In genomic region chr5:124452389-124452788, GRCh38 we compare ENCODE assay signal across 25 cellular contexts.
DNase-seq lines count a peak whose midpoint lies in the region; ATAC-seq and TF ChIP-seq lines count a peak whose summit lies in the region.
"Had no signal": no experiment of that assay in that cellular context is flagged by ENCODE, and none has a peak within 500 bp of the region (broad histone marks: within the 10 kb centered on the region; RNA-seq: fewer than 3 reads in every experiment).

No MANE protein-coding gene starts in this region.

- DNase-seq in IMR-90: no peak
- DNase-seq in left cardiac atrium: no peak
- DNase-seq in type B pancreatic cell (ENCODE audit: extremely low spot score, unreplicated experiment): no peak
- DNase-seq in thyroid gland: no peak
- DNase-seq in GM20000 (ENCODE audit: low spot score): no peak
- DNase-seq: activated CD4-positive, alpha-beta T cell treated with anti-CD3 and anti-CD28 coated beads, Interleukin-2, amount 50 U/mL, for 4 hours; activated naive CD4-positive, alpha-beta T cell treated with anti-CD3 and anti-CD28 coated beads, Interleukin-2, amount 10 ng/mL, durations not matched to agents 7 days and 5 days; CD4-positive, alpha-beta T cell; central memory CD4-positive, alpha-beta T cell; dermis blood vessel endothelial cell; DMS 273 treated with DMSO at 0.1 percent for 48 hours; KBM-7; NCI-H1694; NCI-H2171 treated with DMSO at 0.1 percent for 48 hours; NCI-H524; occipital lobe; small intestine; stimulated activated CD4-positive, alpha-beta T cell treated with anti-CD3 and anti-CD28 coated beads, Interleukin-1b, Interleukin-23, amount 100 ng/mL, for 48 hours; T1000 had no signal

- H3K4me3 ChIP-seq in IMR-90 (ENCODE audit: insufficient read depth, low read depth, low read length): no peak overlapping the region
- no peak overlapping the region for H3K4me3 ChIP-seq in SU-DHL-6 (ENCODE audit: insufficient read depth, low read length, poor library complexity, severe bottlenecking)
- no peak overlapping the region for H3K4me3 ChIP-seq in thyroid gland (replicated peaks in 1 of 3)
- H3K4me3 ChIP-seq: suprapubic skin had no signal

- H3K4me3 Mint-ChIP-seq in type B pancreatic cell: no peak overlapping the region
- H3K4me3 Mint-ChIP-seq: activated naive CD4-positive, alpha-beta T cell treated with anti-CD3 and anti-CD28 coated beads, Interleukin-2, amount 10 ng/mL, durations not matched to agents 7 days and 5 days; activated T-helper 1 cell treated with anti-CD3 and anti-CD28 coated beads, Interleukin-12 subunit alpha, Interleukin-12 subunit beta, Interleukin-2, Interleukin-4 antibody, amounts not matched to agents 30 ng/mL and 10 ng/mL and 1 ng/mL, durations not matched to agents 14 hours and 24 hours and 36 hours; CD4-positive, alpha-beta T cell; WTC11 had no signal

- peak overlapping the region; percentile 33; the same call in 1 of the 2 replicates for H3K23ac ChIP-seq in IMR-90 (ENCODE audit: low read depth, low read length)

- no peak overlapping the region for H2AFZ ChIP-seq in IMR-90 (replicated peaks; ENCODE audit: low read length, poor library complexity)
- peak overlapping the region; percentile 24 for H2AFZ ChIP-seq in SU-DHL-6 (ENCODE audit: low read depth, low read length, severe bottlenecking)
- H2AFZ ChIP-seq: GM23248 had no signal

- H4K8ac ChIP-seq in IMR-90 (ENCODE audit: low read depth in 2 of 2, low read length in 2 of 2): peak overlapping the region; percentile 14 to 39; a peak in 2 of 4 replicates

- intact Hi-C loops in IMR-90 (cut with micrococcal nuclease): loop anchor here (5.0 kb wide), 1 partner anchor 200 kb away; no protein-coding TSS in a partner anchor
- intact Hi-C loops in left cardiac atrium (cut with DNase I): no loop called here
- intact Hi-C loops in thyroid gland (cut with DNase I): no loop called here

- peaks cover 5% of the 10 kb centered on the region for H3K27me3 ChIP-seq in IMR-90 (ENCODE audit: control insufficient read depth, insufficient read depth, low read length)
- H3K27me3 ChIP-seq in SU-DHL-6 (ENCODE audit: low read length): no peaks in the 10 kb centered on the region
- no peaks in the 10 kb centered on the region for H3K27me3 ChIP-seq in thyroid gland
- H3K27me3 ChIP-seq: suprapubic skin had no signal

- peak overlapping the region; percentile 83 for H2BK120ac ChIP-seq in IMR-90 (ENCODE audit: low read depth, low read length)

- H3K4me1 Mint-ChIP-seq in type B pancreatic cell (ENCODE audit: unreplicated experiment): peaks cover 24% of the 10 kb centered on the region
- H3K4me1 Mint-ChIP-seq: activated naive CD4-positive, alpha-beta T cell treated with anti-CD3 and anti-CD28 coated beads, Interleukin-2, amount 10 ng/mL, durations not matched to agents 7 days and 5 days had no signal

- CTCF ChIA-PET in IMR-90 (lab: Yijun Ruan, JAX): no interaction called here

- no peak overlapping the region for H3K56ac ChIP-seq in IMR-90 (ENCODE audit: extremely low read depth, insufficient read depth, low read length)

- H2AK5ac ChIP-seq in IMR-90 (ENCODE audit: low read depth, low read length): peak overlapping the region; percentile 74

- TF ChIP-seq CTCF in IMR-90 (conservative IDR thresholded peaks at IDR 0.05; ENCODE audit: low read depth, low read length): no peak
- TF ChIP-seq CTCF in SU-DHL-6 (IDR thresholded peaks at IDR 0.05; ENCODE audit: insufficient read depth, low read length, poor library complexity, severe bottlenecking): no peak
- no peak for TF ChIP-seq CTCF in type B pancreatic cell (conservative IDR thresholded peaks at IDR 0.05)
- TF ChIP-seq CTCF in thyroid gland (IDR thresholded peaks at IDR 0.05): no peak
- no peak for TF ChIP-seq CTCF in GM20000 (IDR thresholded peaks at IDR 0.05; ENCODE audit: extremely low read depth, missing control alignments)

- H3K18ac ChIP-seq in IMR-90 (ENCODE audit: low read depth, low read length): peak overlapping the region; percentile 77

- H3K4me2 ChIP-seq in IMR-90 (ENCODE audit: low read depth, low read length): no peak overlapping the region
- no peak overlapping the region for H3K4me2 ChIP-seq in SU-DHL-6 (ENCODE audit: low read depth, low read length, poor library complexity, severe bottlenecking)

- no peaks in the 10 kb centered on the region for H3K79me1 ChIP-seq in IMR-90 (ENCODE audit: low read depth in 1 of 2, low read length in 2 of 2)

- no peak for ATAC-seq in IMR-90 (ENCODE audit: low read depth)
- ATAC-seq in left cardiac atrium: peak; percentile 49
- ATAC-seq in GM21526 (IDR thresholded peaks at IDR 0.05; ENCODE audit: low FRiP score, unreplicated experiment): no peak
- ATAC-seq: WTC11 had no signal

- no TSS peak for BruUV-seq in IMR-90 (replicated peaks; lab: Mats Ljungman, UMichigan)

- H3K27ac ChIP-seq in IMR-90 (ENCODE audit: insufficient read depth, low read length) (no peak overlapping the region), SU-DHL-6 (ENCODE audit: low read depth, low read length) (peak overlapping the region; percentile 92), thyroid gland (no peak overlapping the region)
- H3K27ac ChIP-seq: suprapubic skin had no signal

- peak overlapping the region; percentile 20 for H3K27ac Mint-ChIP-seq in type B pancreatic cell
- H3K27ac Mint-ChIP-seq: activated naive CD4-positive, alpha-beta T cell treated with anti-CD3 and anti-CD28 coated beads, Interleukin-2, amount 10 ng/mL, durations not matched to agents 7 days and 5 days; activated T-helper 1 cell treated with anti-CD3 and anti-CD28 coated beads, Interleukin-12 subunit alpha, Interleukin-12 subunit beta, Interleukin-2, Interleukin-4 antibody, amounts not matched to agents 30 ng/mL and 10 ng/mL and 1 ng/mL, durations not matched to agents 14 hours and 24 hours and 36 hours; CD4-positive, alpha-beta T cell; WTC11 had no signal

- peaks cover 30% of the 10 kb centered on the region for H3F3A ChIP-seq in SU-DHL-6 (ENCODE audit: insufficient read depth)

- H3K79me2 ChIP-seq in SU-DHL-6 (ENCODE audit: insufficient read depth, low read length): no peaks in the 10 kb centered on the region

- peaks cover 10% of the 10 kb centered on the region for H3K27me3 Mint-ChIP-seq in type B pancreatic cell
- H3K27me3 Mint-ChIP-seq: activated naive CD4-positive, alpha-beta T cell treated with anti-CD3 and anti-CD28 coated beads, Interleukin-2, amount 10 ng/mL, durations not matched to agents 7 days and 5 days had no signal

- TF ChIP-seq POLR2A in IMR-90 (IDR thresholded peaks at IDR 0.05; ENCODE audit: low read depth, low read length): no peak
- no peak for TF ChIP-seq POLR2A in thyroid gland (IDR thresholded peaks at IDR 0.05)

- no peaks in the 10 kb centered on the region for H3K9me2 ChIP-seq in SU-DHL-6 (replicated peaks; ENCODE audit: insufficient read depth, low read length)

- peak overlapping the region; percentile 56 for H3K14ac ChIP-seq in IMR-90 (replicated peaks; ENCODE audit: low read depth, low read length)

- peak overlapping the region; percentile 84 for H2BK20ac ChIP-seq in IMR-90 (ENCODE audit: low read depth, low read length)

- in situ Hi-C loops in IMR-90 (cut with MboI; ENCODE audit: low sequenced_read_pairs): loop anchor here (10.0 kb wide), 1 partner anchor 292 kb away; the partner anchor contains the start of gene ZNF608

- peaks cover 2% of the 10 kb centered on the region; the same call in 1 of the 2 replicates for H3K9me1 ChIP-seq in IMR-90 (ENCODE audit: insufficient read depth, low read length)

- H3K36me3 ChIP-seq in IMR-90 (ENCODE audit: control insufficient read depth, insufficient read depth, low read length): no peaks in the 10 kb centered on the region
- H3K36me3 ChIP-seq in SU-DHL-6 (ENCODE audit: low read length): no peaks in the 10 kb centered on the region
- H3K36me3 ChIP-seq in thyroid gland: no peaks in the 10 kb centered on the region
- H3K36me3 ChIP-seq: suprapubic skin had no signal

- no peak overlapping the region for H2BK5ac ChIP-seq in IMR-90 (ENCODE audit: low read depth, low read length, poor library complexity, severe bottlenecking)

- H2AK9ac ChIP-seq in IMR-90 (replicated peaks; ENCODE audit: low read depth, low read length, poor library complexity): no peak overlapping the region

- H3K4ac ChIP-seq in IMR-90 (ENCODE audit: low read depth, low read length): peak overlapping the region; percentile 70

- TF ChIP-seq RAD21 in IMR-90 (IDR thresholded peaks at IDR 0.05; ENCODE audit: low read length): no peak

- no peaks in the 10 kb centered on the region for H4K20me1 ChIP-seq in IMR-90 (ENCODE audit: insufficient read depth, low read length)
- no peaks in the 10 kb centered on the region for H4K20me1 ChIP-seq in SU-DHL-6 (ENCODE audit: low read depth, low read length)

- peaks cover 10% of the 10 kb centered on the region for H3K36me3 Mint-ChIP-seq in type B pancreatic cell
- H3K36me3 Mint-ChIP-seq: activated naive CD4-positive, alpha-beta T cell treated with anti-CD3 and anti-CD28 coated beads, Interleukin-2, amount 10 ng/mL, durations not matched to agents 7 days and 5 days; WTC11 had no signal

- POLR2A ChIA-PET in IMR-90 (lab: Charles Lee; ENCODE audit: unreplicated experiment): interaction anchor here (0.6 kb wide), 1 partner anchor 779 kb away, joined by 3 read pairs; no protein-coding TSS in a partner anchor

- peak overlapping the region; percentile 57; the same call in 1 of the 3 replicates for H2BK15ac ChIP-seq in IMR-90 (ENCODE audit: low read depth, low read length)

- H3K9me3 ChIP-seq in IMR-90 (ENCODE audit: control insufficient read depth, insufficient read depth, low read length): no peaks in the 10 kb centered on the region
- H3K9me3 ChIP-seq in SU-DHL-6 (ENCODE audit: insufficient read depth, low read length): no peaks in the 10 kb centered on the region
- H3K9me3 ChIP-seq in thyroid gland: no peaks in the 10 kb centered on the region
- H3K9me3 ChIP-seq: suprapubic skin had no signal

- H3K4me1 ChIP-seq in IMR-90 (ENCODE audit: control insufficient read depth, insufficient read depth, low read length): peaks cover 16% of the 10 kb centered on the region
- H3K4me1 ChIP-seq in thyroid gland: no peaks in the 10 kb centered on the region

- H4K5ac ChIP-seq in IMR-90 (ENCODE audit: low read depth, low read length): peak overlapping the region; percentile 12; the same call in 1 of the 2 replicates

- dilution Hi-C loops in IMR-90 (cut with HindIII; ENCODE audit: low sequenced_read_pairs, unreplicated experiment): no loop called here

- no CpG with 5 or more reads among the region's 7 CpGs for WGBS in IMR-90 (ENCODE audit: extremely low coverage in 2 of 2, insufficient read length in 1 of 2), 2 experiments
- 97 to 100% methylated on average over 7 of the region's 7 CpGs for WGBS in thyroid gland, 2 donors

- peaks cover 12% of the 10 kb centered on the region for H3K9me3 Mint-ChIP-seq in type B pancreatic cell
- H3K9me3 Mint-ChIP-seq: activated T-helper 1 cell treated with anti-CD3 and anti-CD28 coated beads, Interleukin-12 subunit alpha, Interleukin-12 subunit beta, Interleukin-2, Interleukin-4 antibody, amounts not matched to agents 30 ng/mL and 10 ng/mL and 1 ng/mL, durations not matched to agents 14 hours and 24 hours and 36 hours; CD4-positive, alpha-beta T cell had no signal

- peak overlapping the region; percentile 83 for H4K91ac ChIP-seq in IMR-90 (ENCODE audit: insufficient read depth, low read depth, low read length)

- H3K9ac ChIP-seq in IMR-90 (ENCODE audit: low read depth, low read length) (no peak overlapping the region), SU-DHL-6 (ENCODE audit: low read length) (peak overlapping the region; percentile 51)

TF ChIP-seq in IMR-90, 13 proteins besides CTCF, POLR2A, EP300 and RAD21 (continues in another document):
- TF ChIP-seq MAZ (IDR thresholded peaks at IDR 0.05; ENCODE audit: borderline replicate concordance, low read depth, low read length): no peak

Comparison
In these comparisons a context has a peak if more than half of its experiments do, and no peak if none do; other contexts are left out.
1. ATAC-seq: peak in left cardiac atrium (2 of 2); none in IMR-90 (single experiment) and GM21526 (single experiment).